10 cellular contexts compared by ENCODE assay signal in the genomic region with DNA sequence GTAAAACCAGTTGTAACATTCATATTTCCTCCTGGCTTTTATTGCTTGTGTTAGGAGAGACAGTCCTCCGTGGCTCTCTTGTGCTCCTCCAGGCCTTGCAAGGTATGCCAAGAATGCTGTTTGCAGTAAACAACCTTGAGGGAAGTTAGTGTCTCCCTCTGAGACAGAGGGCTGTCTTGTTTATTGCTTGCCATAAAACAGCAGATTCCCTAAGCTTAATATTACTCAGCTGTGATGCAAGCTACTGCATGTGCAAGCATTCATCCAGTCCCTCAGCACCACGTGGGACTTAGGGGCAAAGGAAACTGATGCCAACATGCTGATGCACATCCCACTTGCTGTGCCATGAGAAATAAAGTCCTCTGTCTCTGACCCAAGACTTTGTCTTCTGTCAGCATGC. TPM values are rescaled to one million over a fixed set of nuclear protein-coding genes. Genes with fewer than 3 reads are reported as not detected.
DNase-seq lines count a peak whose midpoint lies in the region; ATAC-seq and TF ChIP-seq lines count a peak whose summit lies in the region.
"Had no signal": no experiment of that assay in that cellular context is flagged by ENCODE, and none has a peak within 500 bp of the region (broad histone marks: within the 10 kb centered on the region; RNA-seq: fewer than 3 reads in every experiment).

No MANE protein-coding gene starts in this region.

- H3K9me3 Mint-ChIP-seq in osteocyte (ENCODE audit: unreplicated experiment) = no peaks in the 10 kb centered on the region
- no peaks in the 10 kb centered on the region for H3K9me3 Mint-ChIP-seq in activated naive CD8-positive, alpha-beta T cell treated with anti-CD3 and anti-CD28 coated beads, Interleukin-2, amount 50 U/mL, for 24 hours

- H3K4me1 Mint-ChIP-seq in osteocyte (ENCODE audit: unreplicated experiment) = peaks cover 15% of the 10 kb centered on the region
- H3K4me1 Mint-ChIP-seq in activated naive CD8-positive, alpha-beta T cell treated with anti-CD3 and anti-CD28 coated beads, Interleukin-2, amount 50 U/mL, for 24 hours = peaks cover under 1% of the 10 kb centered on the region

- peaks cover 3% of the 10 kb centered on the region for H3K36me3 Mint-ChIP-seq in osteocyte (ENCODE audit: unreplicated experiment)
- H3K36me3 Mint-ChIP-seq in activated naive CD8-positive, alpha-beta T cell treated with anti-CD3 and anti-CD28 coated beads, Interleukin-2, amount 50 U/mL, for 24 hours (ENCODE audit: low read depth) = no peaks in the 10 kb centered on the region

- peak; percentile 79 for ATAC-seq in SK-N-SH treated with all-trans-retinoic acid at 6 μM for 48 hours
- ATAC-seq in left cardiac atrium = no peak
- ATAC-seq in activated naive CD8-positive, alpha-beta T cell treated with anti-CD3 and anti-CD28 coated beads, Interleukin-2, amount 50 U/mL, for 24 hours = no peak

- intact Hi-C loops in left cardiac atrium (cut with DNase I) = loop anchor here in 1 of 2 donors (10.0 kb wide), 1 partner anchor 159 kb away; no protein-coding TSS in a partner anchor

- DNase-seq in fibroblast of the conjunctiva (ENCODE audit: low read depth) (peak; percentile 60), osteocyte (ENCODE audit: extremely low spot score, unreplicated experiment) (no peak), left cardiac atrium (no peak), NCI-H1105 treated with DMSO at 0.1 percent for 48 hours (lab: John Stamatoyannopoulos, UW) (no peak), NAMALWA (ENCODE audit: low spot score) (no peak)
- no peak for DNase-seq in activated naive CD8-positive, alpha-beta T cell treated with anti-CD3 and anti-CD28 coated beads, Interleukin-2, amount 50 U/mL, for 24 hours
- DNase-seq: DMS 273 treated with DMSO at 0.1 percent for 48 hours had no signal

- peak overlapping the region; percentile 52 for H3K27ac Mint-ChIP-seq in osteocyte (ENCODE audit: unreplicated experiment)
- no peak overlapping the region for H3K27ac Mint-ChIP-seq in activated naive CD8-positive, alpha-beta T cell treated with anti-CD3 and anti-CD28 coated beads, Interleukin-2, amount 50 U/mL, for 24 hours

- no peak; the same call in 1 of the 2 replicates for TF ChIP-seq CTCF in C4-2B (conservative IDR thresholded peaks at IDR 0.05)
- no peak for TF ChIP-seq CTCF in osteocyte (IDR thresholded peaks at IDR 0.05)

- H3K4me3 Mint-ChIP-seq in osteocyte (ENCODE audit: unreplicated experiment) = no peak overlapping the region
- H3K4me3 Mint-ChIP-seq in activated naive CD8-positive, alpha-beta T cell treated with anti-CD3 and anti-CD28 coated beads, Interleukin-2, amount 50 U/mL, for 24 hours = no peak overlapping the region

- H3K27ac ChIP-seq in C4-2B = peak overlapping the region; percentile 47

- no peaks in the 10 kb centered on the region for H3K27me3 Mint-ChIP-seq in osteocyte (ENCODE audit: unreplicated experiment)
- H3K27me3 Mint-ChIP-seq in activated naive CD8-positive, alpha-beta T cell treated with anti-CD3 and anti-CD28 coated beads, Interleukin-2, amount 50 U/mL, for 24 hours = no peaks in the 10 kb centered on the region

TF ChIP-seq in SK-N-SH treated with all-trans-retinoic acid at 6 μM for 48 hours, 23 proteins besides CTCF, POLR2A, EP300 and RAD21:
- TF ChIP-seq ISL1 (CRISPR knock-in tag; IDR thresholded peaks at IDR 0.05) (no peak), ESRRG (CRISPR knock-in tag; IDR thresholded peaks at IDR 0.05) (no peak), SNAI2 (CRISPR knock-in tag; IDR thresholded peaks at IDR 0.05) (no peak), ARNTL (CRISPR knock-in tag; IDR thresholded peaks at IDR 0.05; ENCODE audit: borderline replicate concordance, low read depth) (no peak), RARB (CRISPR knock-in tag; IDR thresholded peaks at IDR 0.05) (no peak), CSRNP3 (CRISPR knock-in tag; IDR thresholded peaks at IDR 0.05) (no peak), ZNF8 (CRISPR knock-in tag; IDR thresholded peaks at IDR 0.05) (no peak), ZFP3 (CRISPR knock-in tag; IDR thresholded peaks at IDR 0.05) (no peak), CSDC2 (CRISPR knock-in tag; IDR thresholded peaks at IDR 0.05) (no peak), BACH2 (CRISPR knock-in tag; IDR thresholded peaks at IDR 0.05; ENCODE audit: borderline replicate concordance) (no peak), TCF4 (CRISPR knock-in tag; IDR thresholded peaks at IDR 0.05; ENCODE audit: borderline replicate concordance) (no peak)

RNA-seq across cellular contexts. Expression of gene POMT2, which starts 6.6 kb away (rescaled TPM):
- 29.2 and 32.4 TPM in 2 replicates for total RNA-seq in osteocyte
- total RNA-seq in left cardiac atrium = 10 to 100 TPM; 20.8 to 25.5 TPM

RNA-seq across cellular contexts. Expression of gene GSTZ1, which starts 6.8 kb away (rescaled TPM):
- 15.8 and 16.6 TPM in 2 replicates for total RNA-seq in osteocyte
- 1 to 10 TPM; 6.5 to 7.9 TPM for total RNA-seq in left cardiac atrium

RNA-seq across cellular contexts. Expression of gene NGB, which starts 43.0 kb away (rescaled TPM):
- total RNA-seq in osteocyte (not detected in 2 replicates), left cardiac atrium (not detected)
- total RNA-seq: glomerular endothelial cell had no signal
